Comparison of ENCODE assay signal across 29 cellular contexts in genomic region chr17:45950888-45951287, GRCh38. TPM values are rescaled to one million over a fixed set of nuclear protein-coding genes. Genes with fewer than 3 reads are reported as not detected.
"Had no signal": no experiment of that assay in that cellular context is flagged by ENCODE, and none has a peak within 500 bp of the region (broad histone marks: within the 10 kb centered on the region; RNA-seq: fewer than 3 reads in every experiment).

No MANE protein-coding gene starts in this region.

- H3K36me3 ChIP-seq: esophagus squamous epithelium, right lobe of liver, suprapubic skin, tibial nerve had no signal

- H3K27me3 ChIP-seq: body of pancreas, right lobe of liver had no signal

- H3K9me3 ChIP-seq: body of pancreas, esophagus squamous epithelium, right lobe of liver, suprapubic skin, tibial nerve had no signal

- H3K4me3 ChIP-seq: body of pancreas, esophagus squamous epithelium, right lobe of liver, skin epidermis, suprapubic skin, tibial nerve had no signal

- ATAC-seq: activated naive CD4-positive, alpha-beta T cell treated with anti-CD3 and anti-CD28 coated beads, Interleukin-2, amount 50 U/mL, for 72 hours; activated T-cell treated with anti-CD3 and anti-CD28 coated beads, Interleukin-2, amount 50 U/mL, for 72 hours; body of pancreas; naive thymus-derived CD8-positive, alpha-beta T cell; right lobe of liver; stimulated activated memory B cell treated with anti-CD40 and anti-IgM and Interleukin-4, amounts not matched to agents 10 μg/mL and 1 μg/mL and 100 μg/mL, for 72 hours; stimulated activated naive CD8-positive, alpha-beta T cell treated with anti-CD3 and anti-CD28 coated beads, Interleukin-15, amount 100 ng/mL, for 72 hours had no signal

- DNase-seq: activated CD4-positive, alpha-beta T cell treated with anti-CD3 and anti-CD28 coated beads for 4 hours; activated CD4-positive, alpha-beta T cell treated with anti-CD3 and anti-CD28 coated beads, Interleukin-2, amount 50 U/mL, for 4 hours; activated naive CD4-positive, alpha-beta T cell; activated T-cell treated with anti-CD3 and anti-CD28 coated beads for 4 hours; activated T-cell treated with anti-CD3 and anti-CD28 coated beads, Interleukin-2, amount 50 U/mL, for 72 hours; body of pancreas; cortex of kidney; endodermal cell; esophagus squamous epithelium; foreskin melanocyte; kidney; naive thymus-derived CD8-positive, alpha-beta T cell; right lobe of liver; stimulated activated CD4-positive, alpha-beta T cell treated with anti-CD3 and anti-CD28 coated beads, Interleukin-1b, Interleukin-23, amount 100 ng/mL, for 48 hours; stimulated activated CD4-positive, alpha-beta T cell treated with anti-CD3 and anti-CD28 coated beads, Interleukin-4, amount 100 ng/mL, for 4 hours; stimulated activated CD8-positive, alpha-beta memory T cell treated with anti-CD3 and anti-CD28 coated beads, Interleukin-4, amount 100 ng/mL, for 48 hours; stimulated activated naive CD8-positive, alpha-beta T cell treated with anti-CD3 and anti-CD28 coated beads, Interleukin-15, amount 100 ng/mL, for 72 hours; T-helper 1 cell had no signal

- FAIRE-seq: kidney had no signal

- H3K27ac ChIP-seq: body of pancreas, esophagus squamous epithelium, right lobe of liver, skin epidermis, suprapubic skin, tibial nerve had no signal

RNA-seq across cellular contexts. Expression of gene STH, which starts 48.2 kb away (rescaled TPM):
- total RNA-seq: activated naive CD4-positive, alpha-beta T cell treated with anti-CD3 and anti-CD28 coated beads, Interleukin-2, amount 50 U/mL, for 72 hours; activated T-cell treated with anti-CD3 and anti-CD28 coated beads, Interleukin-2, amount 50 U/mL, for 72 hours; body of pancreas; endodermal cell; esophagus squamous epithelium; glomerular endothelial cell; kidney; lower leg skin; naive thymus-derived CD8-positive, alpha-beta T cell; osteoblast; posterior vena cava; renal cortical epithelial cell; right lobe of liver; suprapubic skin; tibial nerve; urinary bladder had no signal
- polyA plus RNA-seq: naive thymus-derived CD8-positive, alpha-beta T cell; urinary bladder had no signal
